12 cellular contexts compared by ENCODE assay signal in genomic region chr20:62627901-62628612, GRCh38. TPM values are rescaled to one million over a fixed set of nuclear protein-coding genes. Genes with fewer than 3 reads are reported as not detected.
DNase-seq lines count a peak whose midpoint lies in the region; ATAC-seq and TF ChIP-seq lines count a peak whose summit lies in the region.
"Had no signal": no experiment of that assay in that cellular context is flagged by ENCODE, and none has a peak within 500 bp of the region (broad histone marks: within the 10 kb centered on the region; RNA-seq: fewer than 3 reads in every experiment).

No MANE protein-coding gene starts in this region.

- no peak overlapping the region for H2BK5ac ChIP-seq in neuronal stem cell (ENCODE audit: low read length)

- H3K4me3 ChIP-seq in GM12865 (ENCODE audit: low read depth, low read length): no peak overlapping the region
- no peak overlapping the region for H3K4me3 ChIP-seq in astrocyte of the spinal cord (ENCODE audit: low read depth, low read length)
- no peak overlapping the region for H3K4me3 ChIP-seq in neuronal stem cell (ENCODE audit: low read length in 2 of 2)
- no peak overlapping the region for H3K4me3 ChIP-seq in dorsolateral prefrontal cortex
- H3K4me3 ChIP-seq: psoas muscle had no signal

- DNase-seq in GM12865 (ENCODE audit: low read depth) (peak; percentile 80), HT1080 (ENCODE audit: low read depth) (peak; percentile 47), astrocyte of the spinal cord (ENCODE audit: low read depth, low spot score) (peak; percentile 8), neuronal stem cell (ENCODE audit: low spot score) (no peak), dorsolateral prefrontal cortex (no peak), middle frontal gyrus (ENCODE audit: extremely low spot score, low spot score) (no peak)
- no peak for DNase-seq in activated effector memory CD4-positive, alpha-beta T cell treated with Interleukin-2 at 50 U/mL for 16 hours
- DNase-seq: activated T-cell treated with anti-CD3 and anti-CD28 coated beads for 4 hours, NCI-H2029 treated with DMSO at 0.1 percent for 48 hours had no signal

- no peak overlapping the region for H2BK12ac ChIP-seq in neuronal stem cell (ENCODE audit: low read length)

- no peak overlapping the region for H2BK120ac ChIP-seq in neuronal stem cell (ENCODE audit: low read depth, low read length)

- no peak overlapping the region for H4K91ac ChIP-seq in neuronal stem cell (ENCODE audit: low read depth, low read length, poor library complexity)

- H3K4me1 ChIP-seq in neuronal stem cell (ENCODE audit: control insufficient read depth in 2 of 2, insufficient read depth in 1 of 2, low read depth in 1 of 2, low read length in 2 of 2): peaks cover 0 to 13% of the 10 kb centered on the region in 2 donors

- no peaks in the 10 kb centered on the region for H3K36me3 ChIP-seq in neuronal stem cell (replicated peaks in 1 of 2; ENCODE audit: control insufficient read depth in 2 of 2, insufficient read depth in 2 of 2, low read length in 2 of 2)

- peak overlapping the region; percentile 55 for H3K4ac ChIP-seq in neuronal stem cell (ENCODE audit: low read length)

- TF ChIP-seq CTCF in GM12865 (IDR thresholded peaks at IDR 0.05; ENCODE audit: insufficient read depth, low read depth, low read length, missing control alignments) (no peak), astrocyte of the spinal cord (IDR thresholded peaks at IDR 0.05; ENCODE audit: low read depth, low read length) (no peak), dorsolateral prefrontal cortex (IDR thresholded peaks at IDR 0.05 in 54 of 56, conservative IDR thresholded peaks at IDR 0.05 in 2 of 56; ENCODE audit: low read depth in 1 of 56, partially characterized antibody in 56 of 56) (no peak)

- no peaks in the 10 kb centered on the region for H3K79me1 ChIP-seq in neuronal stem cell (ENCODE audit: low read depth, low read length)

- no peaks in the 10 kb centered on the region for H3K9me3 ChIP-seq in neuronal stem cell (replicated peaks in 1 of 2; ENCODE audit: control insufficient read depth in 2 of 2, insufficient read depth in 1 of 2, low read depth in 1 of 2, low read length in 2 of 2)
- H3K9me3 ChIP-seq: psoas muscle, SK-N-SH had no signal

- H4K8ac ChIP-seq in neuronal stem cell (ENCODE audit: low read depth, low read length): no peak overlapping the region

- H3K4me2 ChIP-seq in neuronal stem cell (ENCODE audit: insufficient read depth, low read length, poor library complexity, severe bottlenecking): no peak overlapping the region
- H3K4me2 ChIP-seq: SK-N-SH had no signal

- H2AK5ac ChIP-seq in neuronal stem cell (ENCODE audit: low read depth, low read length): no peak overlapping the region

- no peak overlapping the region for H3K23ac ChIP-seq in neuronal stem cell (ENCODE audit: low read depth, low read length, poor library complexity)

- ATAC-seq in GM18909 (IDR thresholded peaks at IDR 0.05; ENCODE audit: poor library complexity, unreplicated experiment): no peak
- ATAC-seq: psoas muscle had no signal

- no CpG with 5 or more reads among the region's 10 CpGs for WGBS in neuronal stem cell (ENCODE audit: extremely low coverage in 2 of 2, insufficient read length in 2 of 2, insufficient replicate concordance in 1 of 2), 2 donors

- H3K14ac ChIP-seq in neuronal stem cell (ENCODE audit: low read length): no peak overlapping the region

- H3K27me3 ChIP-seq in neuronal stem cell (ENCODE audit: control insufficient read depth in 3 of 3, insufficient read depth in 3 of 3, low read depth in 1 of 3, low read length in 3 of 3): peaks cover 0 to 32% (median 0%) of the 10 kb centered on the region in 3 experiments
- H3K27me3 ChIP-seq in dorsolateral prefrontal cortex: peaks cover 0 to 11% (median 0%) of the 10 kb centered on the region in 45 donors

- H3K27ac ChIP-seq in neuronal stem cell (replicated peaks; ENCODE audit: low read length) (no peak overlapping the region), dorsolateral prefrontal cortex (no peak overlapping the region)
- H3K27ac ChIP-seq: psoas muscle had no signal

- no peak overlapping the region for H2BK15ac ChIP-seq in neuronal stem cell (ENCODE audit: low read length)

- H2AFZ ChIP-seq in neuronal stem cell (ENCODE audit: low read length): no peak overlapping the region

- in situ Hi-C loops in astrocyte of the spinal cord (cut with HindIII; ENCODE audit: low sequenced_read_pairs): no loop called here

- no peak overlapping the region for H3K9ac ChIP-seq in neuronal stem cell (ENCODE audit: low read depth, low read length, poor library complexity)
- H3K9ac ChIP-seq: SK-N-SH had no signal

- H3K18ac ChIP-seq in neuronal stem cell (ENCODE audit: low read length): peak overlapping the region; percentile 35

- intact Hi-C loops in dorsolateral prefrontal cortex (cut with DNase I): no loop called here

RNA-seq across cellular contexts. Expression of gene SLCO4A1, which starts 14.2 kb away (rescaled TPM):
- total RNA-seq in HT1080 (2014; rRNA removed; shearing (Covaris generic)): 45.5 and 55.7 TPM in 2 replicates
- polyA plus RNA-seq in HT1080 (2015; cell fraction: cytosol; rRNA removed): 19.0 and 26.2 TPM in 2 replicates
- polyA plus RNA-seq in HT1080 (2015; cell fraction: nucleus; rRNA removed): 43.9 and 50.8 TPM in 2 replicates
- 3.5 TPM for polyA plus RNA-seq in neuronal stem cell (2013, experiment 1 of 2)
- 3.9 TPM for polyA plus RNA-seq in neuronal stem cell (2013, experiment 2 of 2)
- total RNA-seq in dorsolateral prefrontal cortex: 100 to 1,000 TPM in 3 of 120 experiments, 10 to 100 TPM in 117; 10.4 to 115 (median 38.3) TPM

Comparison
In these comparisons a context has a peak if more than half of its experiments do, and no peak if none do; other contexts are left out.
1. DNase-seq: peak in GM12865 (single experiment), HT1080 (single experiment) and astrocyte of the spinal cord (single experiment); none in neuronal stem cell (single experiment), dorsolateral prefrontal cortex (0 of 10), activated effector memory CD4-positive, alpha-beta T cell treated with Interleukin-2 at 50 U/mL for 16 hours (single experiment) and middle frontal gyrus (single experiment).